Comparison of ENCODE assay signal across 8 cellular contexts in the genomic region with DNA sequence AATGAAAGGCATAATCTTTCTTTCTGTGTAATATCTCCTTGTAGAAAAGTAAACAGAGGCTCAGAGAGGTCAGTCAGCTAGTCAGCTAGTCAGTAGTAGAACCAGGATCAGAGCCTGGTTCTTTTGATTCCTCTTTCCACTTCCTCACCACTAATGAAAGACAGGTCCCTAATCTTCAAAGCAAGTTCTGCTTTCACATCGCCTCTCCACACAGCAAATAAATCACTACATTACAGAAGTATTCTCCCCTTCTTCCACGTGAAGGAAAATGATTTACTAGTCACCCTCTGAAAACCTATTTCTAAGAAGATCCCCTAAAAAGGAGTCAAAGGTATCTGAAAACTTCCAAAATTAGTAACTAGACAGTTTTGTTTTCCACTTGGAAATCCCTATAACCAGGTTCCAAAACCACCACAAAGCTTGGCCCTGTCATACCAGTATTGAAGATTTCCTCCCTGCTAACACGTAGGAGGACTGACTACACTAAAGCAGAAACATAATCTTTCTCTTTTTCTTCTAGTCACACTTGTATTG.
DNase-seq lines count a peak whose midpoint lies in the region; ATAC-seq and TF ChIP-seq lines count a peak whose summit lies in the region.

No MANE protein-coding gene starts in this region.

- H3K4me3 ChIP-seq in HCT116 (replicated peaks in 1 of 2; ENCODE audit: low read depth in 1 of 2, low read length in 2 of 2) (no peak overlapping the region), right cardiac atrium (ENCODE audit: low read length) (no peak overlapping the region)

- CTCF ChIA-PET in HCT116 (lab: Charles Lee) = interaction anchor here (0.7 to 1.5 kb wide), 6 partner anchors 13 to 672 kb away, joined by 3 to 4 read pairs (median 3); no protein-coding TSS in a partner anchor

- 36% methylated on average over 3 of the region's 3 CpGs for WGBS in right cardiac atrium

- no peaks in the 10 kb centered on the region for H3K9me2 ChIP-seq in HCT116 (ENCODE audit: insufficient read depth)

- RAD21 ChIA-PET in HCT116 (lab: Charles Lee; ENCODE audit: low non-redundant PET in 1 of 2, low total read pairs in 2 of 2, uncharacterized antibody in 2 of 2, unreplicated experiment in 2 of 2) = interaction anchor here in 1 of 2 experiments (0.7 kb wide), 1 partner anchor 591 kb away, joined by 3 read pairs; no protein-coding TSS in a partner anchor

- H2AFZ ChIP-seq in HCT116 (ENCODE audit: low read depth, low read length, poor library complexity, severe bottlenecking) = peak overlapping the region; percentile 14

- BruUV-seq in HCT116 (replicated peaks; lab: Mats Ljungman, UMichigan) = no TSS peak

- TF ChIP-seq RAD21 in HCT116 (IDR thresholded peaks at IDR 0.05; ENCODE audit: low read depth) = no peak

- H3K27ac ChIP-seq in HCT116 (ENCODE audit: low read depth, low read length) (no peak overlapping the region), right cardiac atrium (ENCODE audit: low read length) (no peak overlapping the region)

- no peak for TF ChIP-seq POLR2A in HCT116 (IDR thresholded peaks at IDR 0.05; ENCODE audit: borderline replicate concordance, extremely low read depth, insufficient read depth, insufficient read length)

- H3K4me1 ChIP-seq in HCT116 (ENCODE audit: control insufficient read depth in 1 of 2, insufficient read depth in 2 of 2, low read length in 2 of 2) (no peaks in the 10 kb centered on the region), right cardiac atrium (ENCODE audit: control insufficient read depth, insufficient read depth, low read length) (no peaks in the 10 kb centered on the region)

- H3K4me2 ChIP-seq in HCT116 (ENCODE audit: low read length) = peak overlapping the region; percentile 22

- no peak overlapping the region for H3K9ac ChIP-seq in HCT116 (ENCODE audit: low read length)

- no peaks in the 10 kb centered on the region for H3K36me3 ChIP-seq in HCT116 (ENCODE audit: control insufficient read depth in 1 of 2, insufficient read depth in 2 of 2, low read length in 2 of 2)

- POLR2A ChIA-PET in HCT116 (lab: Charles Lee) = no interaction called here

- no peaks in the 10 kb centered on the region for H3K27me3 ChIP-seq in HCT116 (ENCODE audit: insufficient read depth, low read length)
- no peaks in the 10 kb centered on the region for H3K27me3 ChIP-seq in right cardiac atrium (ENCODE audit: control insufficient read depth, insufficient read depth)

- H3K9me3 ChIP-seq in HCT116 (ENCODE audit: control insufficient read depth in 1 of 2, insufficient read depth in 1 of 2, low read depth in 1 of 2, low read length in 2 of 2) = no peaks in the 10 kb centered on the region
- peaks cover 2% of the 10 kb centered on the region for H3K9me3 ChIP-seq in right cardiac atrium (ENCODE audit: control insufficient read depth, low read length)

- DNase-seq in HCT116 (ENCODE audit: low read depth, low spot score) = no peak
- DNase-seq in MV-4-11 (lab: John Stamatoyannopoulos, UW) = peak; percentile 92
- no peak for DNase-seq in right cardiac atrium
- no peak for DNase-seq in NCI-H2107 treated with DMSO at 0.1 percent for 48 hours (lab: John Stamatoyannopoulos, UW; ENCODE audit: unreplicated experiment)
- no peak for DNase-seq in NCI-H345 treated with DMSO at 0.1 percent for 48 hours (lab: John Stamatoyannopoulos, UW; ENCODE audit: unreplicated experiment)
- DNase-seq in DMS79 (lab: John Stamatoyannopoulos, UW) = no peak
- DNase-seq in T-helper 9 cell = no peak

- no peak for TF ChIP-seq CTCF in HCT116 (IDR thresholded peaks at IDR 0.05 in 2 of 3, conservative IDR thresholded peaks at IDR 0.05 in 1 of 3; ENCODE audit: borderline replicate concordance in 1 of 3, insufficient read depth in 1 of 3, low read depth in 2 of 3, low read length in 2 of 3)

- no peaks in the 10 kb centered on the region for H3K79me2 ChIP-seq in HCT116 (ENCODE audit: insufficient read depth, low read length)

- ATAC-seq in GM18519 (IDR thresholded peaks at IDR 0.05; ENCODE audit: low FRiP score, unreplicated experiment) = peak; percentile 67
- peak; percentile 56 for ATAC-seq in HCT116
- ATAC-seq in right cardiac atrium = peak; percentile 26 to 66

- no peaks in the 10 kb centered on the region for H4K20me1 ChIP-seq in HCT116 (ENCODE audit: insufficient read depth)

- intact Hi-C loops in HCT116 (cut with micrococcal nuclease) = loop anchor here (10.0 kb wide), 1 partner anchor 355 kb away; no protein-coding TSS in a partner anchor
- intact Hi-C loops in right cardiac atrium (cut with DNase I) = no loop called here

TF ChIP-seq in HCT116, 20 proteins besides CTCF, POLR2A, EP300 and RAD21:
- TF ChIP-seq CBX3 (IDR thresholded peaks at IDR 0.05; ENCODE audit: low read depth) (no peak), SIN3A (IDR thresholded peaks at IDR 0.05; ENCODE audit: low read depth) (no peak)
TF ChIP-seq in HCT116: peak in this region for 0.
